Comparison of ENCODE assay signal across 10 cellular contexts in genomic region chr1:43858324-43858723, GRCh38.
DNase-seq lines count a peak whose midpoint lies in the region; ATAC-seq and TF ChIP-seq lines count a peak whose summit lies in the region.
"Had no signal": no experiment of that assay in that cellular context is flagged by ENCODE, and none has a peak within 500 bp of the region (broad histone marks: within the 10 kb centered on the region; RNA-seq: fewer than 3 reads in every experiment).

No MANE protein-coding gene starts in this region.

- DNase-seq in Caki2 (ENCODE audit: low read depth) (peak; percentile 94), NCI-H2107 (lab: John Stamatoyannopoulos, UW) (peak; percentile 79), coronary artery (ENCODE audit: low spot score) (peak; percentile 76), myocyte (ENCODE audit: low read depth) (peak; percentile 89), SK-N-DZ (ENCODE audit: low spot score) (no peak)
- no peak for DNase-seq in stimulated activated naive CD4-positive, alpha-beta T cell (lab: John Stamatoyannopoulos, UW)
- DNase-seq: NK-92 treated with Interleukin-12 subunit alpha and Interleukin-12 subunit beta, amount 100 ng/mL, for 24 hours had no signal

- ATAC-seq in HG02885 (IDR thresholded peaks at IDR 0.05; ENCODE audit: poor library complexity, unreplicated experiment) (no peak), HG02973 (IDR thresholded peaks at IDR 0.05; ENCODE audit: unreplicated experiment) (no peak)
- ATAC-seq: GM12878 had no signal

- in situ Hi-C loops in Caki2 (cut with HindIII; ENCODE audit: low pct_unique_long_range_greater_than_20kb, low sequenced_read_pairs) = no loop called here

- H3K4me3 ChIP-seq in coronary artery = no peak overlapping the region
- H3K4me3 ChIP-seq: GM12878 had no signal

- TF ChIP-seq CTCF in coronary artery (IDR thresholded peaks at IDR 0.05) = no peak

- peak overlapping the region; percentile 43 to 56 for H3K27ac ChIP-seq in coronary artery

Comparison
In these comparisons a context has a peak if more than half of its experiments do, and no peak if none do; other contexts are left out.
1. DNase-seq: peak in Caki2 (single experiment), NCI-H2107 (single experiment), coronary artery (single experiment) and myocyte (single experiment); none in SK-N-DZ (single experiment) and stimulated activated naive CD4-positive, alpha-beta T cell (0 of 6).